In the genomic region with DNA sequence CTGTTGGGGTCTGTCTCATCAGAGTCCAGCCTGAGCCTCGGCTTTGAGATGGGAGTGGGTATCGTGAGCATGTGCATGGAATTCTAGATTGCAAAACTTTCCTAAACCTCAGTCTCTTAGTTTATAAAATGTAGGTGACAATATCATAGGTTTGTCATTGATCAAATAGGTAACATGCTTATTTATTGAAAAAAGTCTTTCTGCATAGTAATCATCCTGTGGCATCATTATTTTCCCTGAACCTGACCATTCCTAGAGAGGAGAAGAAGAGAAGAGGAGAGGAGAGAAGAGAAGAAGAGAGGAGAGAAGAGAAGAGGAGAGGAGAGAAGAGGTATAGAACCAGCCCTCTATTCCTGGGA, we compare ENCODE assay signal across 1 cellular context.
TF ChIP-seq lines count a peak whose summit lies in the region.

No MANE protein-coding gene starts in this region.

TF ChIP-seq in HEK293, 187 proteins besides CTCF, POLR2A, EP300 and RAD21:
- TF ChIP-seq, protein P1, sequence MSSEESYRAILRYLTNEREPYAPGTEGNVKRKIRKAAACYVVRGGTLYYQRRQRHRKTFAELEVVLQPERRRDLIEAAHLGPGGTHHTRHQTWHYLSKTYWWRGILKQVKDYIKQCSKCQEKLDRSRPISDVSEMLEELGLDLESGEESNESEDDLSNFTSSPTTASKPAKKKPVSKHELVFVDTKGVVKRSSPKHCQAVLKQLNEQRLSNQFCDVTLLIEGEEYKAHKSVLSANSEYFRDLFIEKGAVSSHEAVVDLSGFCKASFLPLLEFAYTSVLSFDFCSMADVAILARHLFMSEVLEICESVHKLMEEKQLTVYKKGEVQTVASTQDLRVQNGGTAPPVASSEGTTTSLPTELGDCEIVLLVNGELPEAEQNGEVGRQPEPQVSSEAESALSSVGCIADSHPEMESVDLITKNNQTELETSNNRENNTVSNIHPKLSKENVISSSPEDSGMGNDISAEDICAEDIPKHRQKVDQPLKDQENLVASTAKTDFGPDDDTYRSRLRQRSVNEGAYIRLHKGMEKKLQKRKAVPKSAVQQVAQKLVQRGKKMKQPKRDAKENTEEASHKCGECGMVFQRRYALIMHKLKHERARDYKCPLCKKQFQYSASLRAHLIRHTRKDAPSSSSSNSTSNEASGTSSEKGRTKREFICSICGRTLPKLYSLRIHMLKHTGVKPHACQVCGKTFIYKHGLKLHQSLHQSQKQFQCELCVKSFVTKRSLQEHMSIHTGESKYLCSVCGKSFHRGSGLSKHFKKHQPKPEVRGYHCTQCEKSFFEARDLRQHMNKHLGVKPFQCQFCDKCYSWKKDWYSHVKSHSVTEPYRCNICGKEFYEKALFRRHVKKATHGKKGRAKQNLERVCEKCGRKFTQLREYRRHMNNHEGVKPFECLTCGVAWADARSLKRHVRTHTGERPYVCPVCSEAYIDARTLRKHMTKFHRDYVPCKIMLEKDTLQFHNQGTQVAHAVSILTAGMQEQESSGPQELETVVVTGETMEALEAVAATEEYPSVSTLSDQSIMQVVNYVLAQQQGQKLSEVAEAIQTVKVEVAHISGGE (tag by site-specific recombination; conservative IDR thresholded peaks at IDR 0.05; ENCODE audit: low read depth): 0 out of 2 replicates have a peak, but pooled peaks have one; percentile 22
- TF ChIP-seq ZEB2 (tag by site-specific recombination; IDR thresholded peaks at IDR 0.05): 0 out of 2 replicates have a peak, but pooled peaks have one; percentile 3
- TF ChIP-seq ZNF324 (tag by site-specific recombination; IDR thresholded peaks at IDR 0.05): 0 out of 2 replicates have a peak, but pooled peaks have one; percentile 32
- TF ChIP-seq ZNF623 (tag by site-specific recombination; IDR thresholded peaks at IDR 0.05): no peak
